6 cellular contexts compared by ENCODE assay signal in genomic region chr5:141681295-141681694, GRCh38. TPM values are rescaled to one million over a fixed set of nuclear protein-coding genes. Genes with fewer than 3 reads are reported as not detected.
DNase-seq lines count a peak whose midpoint lies in the region; ATAC-seq and TF ChIP-seq lines count a peak whose summit lies in the region.

No MANE protein-coding gene starts in this region.

- H3K9ac ChIP-seq in iPS-20b (ENCODE audit: low read depth, low read length): peak overlapping the region; percentile 92; the same call in 1 of the 2 replicates

- intact Hi-C loops in right cardiac atrium (cut with DNase I): loop anchor here in 1 of 4 donors (5.0 kb wide), 1 partner anchor 271 kb away; no protein-coding TSS in a partner anchor
- intact Hi-C loops in left ventricle myocardium superior (cut with micrococcal nuclease): no loop called here
- intact Hi-C loops in uterus (cut with DNase I; ENCODE audit: low total_unique reads): no loop called here

- no peaks in the 10 kb centered on the region for H3K4me1 ChIP-seq in right cardiac atrium (ENCODE audit: control insufficient read depth, insufficient read depth, low read length)
- H3K4me1 ChIP-seq in iPS-20b (ENCODE audit: insufficient read depth, low read length): peaks cover 24% of the 10 kb centered on the region
- no peaks in the 10 kb centered on the region for H3K4me1 ChIP-seq in uterus

- ATAC-seq in right cardiac atrium: no peak
- ATAC-seq in left ventricle myocardium superior: no peak

- H3K27me3 ChIP-seq in right cardiac atrium (ENCODE audit: control insufficient read depth, insufficient read depth): no peaks in the 10 kb centered on the region
- H3K27me3 ChIP-seq in iPS-20b (ENCODE audit: insufficient read depth, low read length): no peaks in the 10 kb centered on the region
- no peaks in the 10 kb centered on the region for H3K27me3 ChIP-seq in uterus

- peak overlapping the region; percentile 58 for H3K4me3 ChIP-seq in right cardiac atrium (ENCODE audit: low read length)
- peak overlapping the region; percentile 90 for H3K4me3 ChIP-seq in iPS-20b (ENCODE audit: low read length)
- H3K4me3 ChIP-seq in uterus: peak overlapping the region; percentile 36 to 48

- no peak for DNase-seq in right cardiac atrium
- no peak for DNase-seq in left ventricle myocardium superior
- DNase-seq in uterus: no peak
- DNase-seq in GM20000 (ENCODE audit: low spot score): no peak
- DNase-seq in stimulated activated CD4-positive, alpha-beta T cell treated with anti-CD3 and anti-CD28 coated beads, Interleukin-2, amount 100 ng/mL, for 48 hours: no peak

- H3K27ac ChIP-seq in right cardiac atrium (ENCODE audit: low read length): peak overlapping the region; percentile 22
- peak overlapping the region; percentile 98 for H3K27ac ChIP-seq in iPS-20b (ENCODE audit: low read length)
- H3K27ac ChIP-seq in uterus: peak overlapping the region; percentile 69 to 75

- 61% methylated on average over 2 of the region's 2 CpGs for WGBS in right cardiac atrium

- TF ChIP-seq CTCF in uterus (IDR thresholded peaks at IDR 0.05) (no peak), GM20000 (IDR thresholded peaks at IDR 0.05; ENCODE audit: extremely low read depth, missing control alignments) (no peak)

- no peak for TF ChIP-seq POLR2A in uterus (IDR thresholded peaks at IDR 0.05)

- H3K9me3 ChIP-seq in right cardiac atrium (ENCODE audit: control insufficient read depth, low read length): no peaks in the 10 kb centered on the region
- H3K9me3 ChIP-seq in iPS-20b (ENCODE audit: insufficient read depth, low read depth, low read length): no peaks in the 10 kb centered on the region
- H3K9me3 ChIP-seq in uterus: no peaks in the 10 kb centered on the region

- H3K36me3 ChIP-seq in iPS-20b (ENCODE audit: insufficient read depth, low read depth, low read length) (peaks cover 32% of the 10 kb centered on the region), uterus (no peaks in the 10 kb centered on the region)

RNA-seq across cellular contexts. Expression of gene ARAP3, which starts 0.7 kb away (rescaled TPM):
- 10 to 100 TPM; 13.6 to 18.8 (median 17.4) TPM for total RNA-seq in right cardiac atrium
- polyA plus RNA-seq in right cardiac atrium: 12.4 TPM
- total RNA-seq in left ventricle myocardium superior: 13.2 TPM
- 10 to 100 TPM in 2 of 4 donors, 1 to 10 TPM in 2; 4.1 to 39.9 (median 12.5) TPM for total RNA-seq in uterus

RNA-seq across cellular contexts. Expression of gene FCHSD1, which starts 30.1 kb away (rescaled TPM):
- total RNA-seq in right cardiac atrium (1 to 10 TPM; 3.8 to 6.7 (median 5.1) TPM), left ventricle myocardium superior (3.7 TPM), uterus (10 to 100 TPM in 2 of 4 donors, 1 to 10 TPM in 2; 2.4 to 27.2 (median 11.3) TPM)
- 4.3 TPM for polyA plus RNA-seq in right cardiac atrium

RNA-seq across cellular contexts. Expression of gene RELL2, which starts 44.5 kb away (rescaled TPM):
- total RNA-seq in right cardiac atrium (1 to 10 TPM; 1.2 to 2.0 (median 1.3) TPM), left ventricle myocardium superior (0.55 TPM), uterus (1 to 10 TPM in 1 of 4 donors, under 1 TPM in 1, not detected in 2; 0.35 to 1.7 TPM)
- polyA plus RNA-seq in right cardiac atrium: 1.5 TPM

RNA-seq across cellular contexts. Expression of gene HDAC3, which starts 44.6 kb away (rescaled TPM):
- total RNA-seq in right cardiac atrium (10 to 100 TPM; 25.4 to 35.0 (median 28.0) TPM), left ventricle myocardium superior (28.9 TPM), uterus (10 to 100 TPM; 24.8 to 68.0 (median 46.0) TPM)
- polyA plus RNA-seq in right cardiac atrium: 28.8 TPM

Comparison
In these comparisons a context has a peak if more than half of its experiments do, and no peak if none do; other contexts are left out.
1. H3K27ac ChIP-seq: peak in every context shown above with its lines; median percentile 98 in iPS-20b; 72 in uterus; 22 in right cardiac atrium.